In genomic region chr13:46624821-46625220, GRCh38 we compare ENCODE assay signal across 2 cellular contexts.
TF ChIP-seq lines count a peak whose summit lies in the region.

No MANE protein-coding gene starts in this region.

TF ChIP-seq in H1, 55 proteins besides CTCF, POLR2A, EP300 and RAD21:
- no peak for TF ChIP-seq MAFK (IDR thresholded peaks at IDR 0.05; ENCODE audit: low read depth, low read length)
- no peak for TF ChIP-seq YY1 (IDR thresholded peaks at IDR 0.05; ENCODE audit: low read depth, low read length)
- TF ChIP-seq JUND (IDR thresholded peaks at IDR 0.05; ENCODE audit: low read length), result no peak
- TF ChIP-seq TCF12 (IDR thresholded peaks at IDR 0.05; ENCODE audit: low read depth, low read length), result no peak
- no peak for TF ChIP-seq CBX8 (IDR thresholded peaks at IDR 0.05; ENCODE audit: borderline replicate concordance, low read depth, low read length)
- TF ChIP-seq SP2 (IDR thresholded peaks at IDR 0.05; ENCODE audit: low read length), result no peak

TF ChIP-seq in HepG2, 621 proteins besides CTCF, POLR2A, EP300 and RAD21:
- TF ChIP-seq ZNF703 (CRISPR knock-in tag; IDR thresholded peaks at IDR 0.05; ENCODE audit: borderline replicate concordance), result no peak
- TF ChIP-seq ZNF232 (CRISPR knock-in tag; IDR thresholded peaks at IDR 0.05; ENCODE audit: borderline replicate concordance), result no peak
TF ChIP-seq in HepG2: peak in this region for 0.
